In genomic region chr3:36904641-36905040, GRCh38 we compare ENCODE assay signal across 8 cellular contexts. TPM values are rescaled to one million over a fixed set of nuclear protein-coding genes. Genes with fewer than 3 reads are reported as not detected.
DNase-seq lines count a peak whose midpoint lies in the region; ATAC-seq, FAIRE-seq and TF ChIP-seq lines count a peak whose summit lies in the region.

No MANE protein-coding gene starts in this region.

- H3K36me3 Mint-ChIP-seq in IgD-negative memory B cell, result peaks cover 17% of the 10 kb centered on the region
- H3K36me3 Mint-ChIP-seq in activated CD4-positive, alpha-beta T cell treated with anti-CD3 and anti-CD28 coated beads, Interleukin-2, amount 10 ng/mL, durations not matched to agents 24 days and 14 days (ENCODE audit: low read depth), result peaks cover 29% of the 10 kb centered on the region

- no peaks in the 10 kb centered on the region for H3K27me3 Mint-ChIP-seq in IgD-negative memory B cell
- H3K27me3 Mint-ChIP-seq in activated CD4-positive, alpha-beta T cell treated with anti-CD3 and anti-CD28 coated beads, Interleukin-2, amount 10 ng/mL, durations not matched to agents 24 days and 14 days, result no peaks in the 10 kb centered on the region

- TF ChIP-seq POLR2A in K562 (conservative IDR thresholded peaks at IDR 0.05), result no peak
- TF ChIP-seq POLR2A in suprapubic skin (IDR thresholded peaks at IDR 0.05), result no peak

- ATAC-seq in K562 (peak; percentile 80), lower lobe of right lung (peak; percentile 65 to 70), HG02610 (IDR thresholded peaks at IDR 0.05; ENCODE audit: unreplicated experiment) (no peak)

- no peaks in the 10 kb centered on the region for H3K79me2 ChIP-seq in K562 (ENCODE audit: control insufficient read depth, insufficient read depth, low read length)

- no peak overlapping the region for H3K9ac ChIP-seq in K562 (ENCODE audit: insufficient read depth in 1 of 2, low read depth in 2 of 2, low read length in 2 of 2)

- H3K27ac ChIP-seq in C4-2B (no peak overlapping the region), K562 (ENCODE audit: extremely low read depth, low read depth, low read length) (no peak overlapping the region), lower lobe of right lung (no peak overlapping the region), suprapubic skin (no peak overlapping the region)

- BruUV-seq in K562 (replicated peaks; lab: Mats Ljungman, UMichigan), result no TSS peak

- POLR2A ChIA-PET in K562 (lab: Yijun Ruan, JAX), result interaction anchor here (0.6 to 3.2 kb wide), 3 partner anchors 11 to 129 kb away, joined by 3 to 14 read pairs (median 12); no protein-coding TSS in a partner anchor

- TF ChIP-seq RAD21 in K562 (CRISPR knock-in tag; conservative IDR thresholded peaks at IDR 0.05 in 1 of 2, IDR thresholded peaks at IDR 0.05 in 1 of 2), result peak; percentile 54 to 86

- H3K4me1 Mint-ChIP-seq in IgD-negative memory B cell, result peaks cover 60 to 67% (median 61%) of the 10 kb centered on the region in 3 donors
- H3K4me1 Mint-ChIP-seq in activated CD4-positive, alpha-beta T cell treated with anti-CD3 and anti-CD28 coated beads, Interleukin-2, amount 10 ng/mL, durations not matched to agents 24 days and 14 days, result peaks cover 47% of the 10 kb centered on the region

- H3K4me1 ChIP-seq in K562 (replicated peaks in 1 of 2; ENCODE audit: control insufficient read depth in 2 of 2, insufficient read depth in 2 of 2, low read length in 2 of 2) (peaks cover 25 to 34% of the 10 kb centered on the region in 2 experiments), lower lobe of right lung (peaks cover 35% of the 10 kb centered on the region), suprapubic skin (peaks cover 29% of the 10 kb centered on the region)

- no peaks in the 10 kb centered on the region for H4K20me1 ChIP-seq in K562 (replicated peaks; ENCODE audit: control insufficient read depth, insufficient read depth, low read length)

- peak overlapping the region; percentile 48 to 88 (median 81) for H3K4me3 Mint-ChIP-seq in IgD-negative memory B cell
- no peak overlapping the region for H3K4me3 Mint-ChIP-seq in activated CD4-positive, alpha-beta T cell treated with anti-CD3 and anti-CD28 coated beads, Interleukin-2, amount 10 ng/mL, durations not matched to agents 24 days and 14 days

- peak overlapping the region in 2 of 3 donors; percentile 65 to 89 for H3K27ac Mint-ChIP-seq in IgD-negative memory B cell
- H3K27ac Mint-ChIP-seq in activated CD4-positive, alpha-beta T cell treated with anti-CD3 and anti-CD28 coated beads, Interleukin-2, amount 10 ng/mL, durations not matched to agents 24 days and 14 days, result no peak overlapping the region

- peak; percentile 14; the same call in 1 of the 2 replicates for TF ChIP-seq CTCF in C4-2B (conservative IDR thresholded peaks at IDR 0.05)
- TF ChIP-seq CTCF in K562 (IDR thresholded peaks at IDR 0.05 in 2 of 3, conservative IDR thresholded peaks at IDR 0.05 in 1 of 3; ENCODE audit: insufficient read depth in 2 of 3, low read depth in 1 of 3, low read length in 3 of 3), result peak; percentile 69 to 77 (median 69)
- TF ChIP-seq CTCF in lower lobe of right lung (IDR thresholded peaks at IDR 0.05), result peak; percentile 48
- TF ChIP-seq CTCF in suprapubic skin (IDR thresholded peaks at IDR 0.05), result peak in 1 of 2 donors; percentile 13

- H3K9me3 Mint-ChIP-seq in IgD-negative memory B cell, result no peaks in the 10 kb centered on the region
- H3K9me3 Mint-ChIP-seq in activated CD4-positive, alpha-beta T cell treated with anti-CD3 and anti-CD28 coated beads, Interleukin-2, amount 10 ng/mL, durations not matched to agents 24 days and 14 days, result no peaks in the 10 kb centered on the region

- H3K9me1 ChIP-seq in K562 (ENCODE audit: control insufficient read depth, insufficient read depth, low read length), result no peaks in the 10 kb centered on the region

- H3K9me3 ChIP-seq in K562 (replicated peaks; ENCODE audit: control insufficient read depth, insufficient read depth, low read depth, low read length) (no peaks in the 10 kb centered on the region), lower lobe of right lung (no peaks in the 10 kb centered on the region), suprapubic skin (no peaks in the 10 kb centered on the region)

- 63% methylated on average over 3 of the region's 3 CpGs for WGBS in K562 (ENCODE audit: insufficient coverage, low coverage, missing lambda C conversion rate)
- 97% methylated on average over 3 of the region's 3 CpGs for WGBS in suprapubic skin

- H3K36me3 ChIP-seq in K562 (ENCODE audit: control insufficient read depth, insufficient read depth, low read length) (no peaks in the 10 kb centered on the region), lower lobe of right lung (peaks cover 28% of the 10 kb centered on the region), suprapubic skin (peaks cover 5% of the 10 kb centered on the region)

- no peak overlapping the region for H3K4me2 ChIP-seq in K562 (ENCODE audit: insufficient read depth, low read length)

- in situ Hi-C loops in K562 (cut with MboI), result no loop called here

- DNase-seq in K562 (ENCODE audit: extremely low read depth in 1 of 4, low spot score in 3 of 4), result peak in 2 of 4 experiments; percentile 58 to 68
- DNase-seq in lower lobe of right lung, result no peak
- DNase-seq in cerebellar nuclear complex (lab: John Stamatoyannopoulos, UW), result no peak
- no peak for DNase-seq in suprapubic skin (ENCODE audit: low spot score in 2 of 2)
- no peak for DNase-seq in activated CD4-positive, alpha-beta T cell treated with anti-CD3 and anti-CD28 coated beads, Interleukin-2, amount 10 ng/mL, durations not matched to agents 24 days and 14 days

- H2AFZ ChIP-seq in K562 (ENCODE audit: low read depth, low read length), result no peak overlapping the region; the same call in 1 of the 2 replicates

- H3K27me3 ChIP-seq in K562 (ENCODE audit: control insufficient read depth in 2 of 2, insufficient read depth in 2 of 2, low read length in 2 of 2) (no peaks in the 10 kb centered on the region), lower lobe of right lung (ENCODE audit: low read depth) (no peaks in the 10 kb centered on the region), suprapubic skin (no peaks in the 10 kb centered on the region)

- CTCF ChIA-PET in K562 (lab: Yijun Ruan, JAX; ENCODE audit: low intra/inter-chr PET ratio), result no interaction called here

- peak; percentile 35 for FAIRE-seq in K562 (lab: Jason Lieb, UNC)

- intact Hi-C loops in K562 (cut with micrococcal nuclease) (loop anchor here (1.0 kb wide), 1 partner anchor 54 kb away; no protein-coding TSS in a partner anchor), lower lobe of right lung (cut with DNase I) (no loop called here)
- intact Hi-C loops in activated CD4-positive, alpha-beta T cell treated with anti-CD3 and anti-CD28 coated beads, Interleukin-2, amount 10 ng/mL, durations not matched to agents 24 days and 14 days (cut with micrococcal nuclease), result no loop called here

- TF ChIP-seq EP300 in K562 (IDR thresholded peaks at IDR 0.05; ENCODE audit: low read length) (no peak), suprapubic skin (IDR thresholded peaks at IDR 0.05) (no peak)

- H3K4me3 ChIP-seq in K562 (no peak overlapping the region), lower lobe of right lung (no peak overlapping the region), suprapubic skin (no peak overlapping the region)

TF ChIP-seq in K562, 482 proteins besides CTCF, POLR2A, EP300 and RAD21 (continues in another document):
- TF ChIP-seq YY1 (IDR thresholded peaks at IDR 0.05; ENCODE audit: borderline replicate concordance in 1 of 3, control insufficient read depth in 1 of 3, extremely low read depth in 1 of 3, insufficient read depth in 3 of 3, insufficient read length in 1 of 3, insufficient replicate concordance in 2 of 3, low read depth in 1 of 3, low read length in 2 of 3) (peak in 2 of 3 experiments; percentile 50 to 63), RCOR1 (IDR thresholded peaks at IDR 0.05; ENCODE audit: borderline replicate concordance in 1 of 2, low read depth in 2 of 2, low read length in 2 of 2) (peak in 1 of 2 experiments; percentile 52; a peak in 1 of 4 replicates), ARID2 (IDR thresholded peaks at IDR 0.05) (peak; percentile 23; the same call in 1 of the 2 replicates), PPARD (CRISPR knock-in tag; IDR thresholded peaks at IDR 0.05) (no peak), SRF (CRISPR knock-in tag; IDR thresholded peaks at IDR 0.05) (peak in 1 of 2 experiments; percentile 96; a peak in 2 of 4 replicates), JUND (IDR thresholded peaks at IDR 0.05; ENCODE audit: borderline replicate concordance, low read depth, low read length) (0 out of 2 replicates have a peak, but pooled peaks have one; percentile 22), JUND (tag; IDR thresholded peaks at IDR 0.05; ENCODE audit: borderline replicate concordance, low read depth, low read length) (no peak; the same call in 2 of the 3 replicates), CC2D1A (IDR thresholded peaks at IDR 0.05) (peak; percentile 56; the same call in 1 of the 2 replicates), ZNF384 (IDR thresholded peaks at IDR 0.05; ENCODE audit: low read depth, low read length) (peak; percentile 69)

RNA-seq across cellular contexts. Expression of gene TRANK1, which starts 40.2 kb away (rescaled TPM):
- polyA plus RNA-seq in IgD-negative memory B cell, result 27.7 TPM
- 7.4 and 9.9 TPM in 2 replicates for total RNA-seq in K562 (2011; cell fraction: chromatin; rRNA removed; ENCODE audit: low replicate concordance)
- total RNA-seq in K562 (2011; cell fraction: nucleolus; rRNA removed), result 3.3 and 10.8 TPM in 2 replicates
- 2.7 and 3.0 TPM in 2 replicates for total RNA-seq in K562 (2011; cell fraction: nucleoplasm; rRNA removed)
- total RNA-seq in K562 (2014; rRNA removed), result 2.0 and 2.5 TPM in 2 replicates
- 2.6 and 2.7 TPM in 2 replicates for total RNA-seq in K562 (2014; rRNA removed; fragmentation: Illumina TruSeq; extraction: Trizol)
- 3.8 and 4.8 TPM in 2 replicates for total RNA-seq in K562 (2015; rRNA removed; fragmentation: Illumina TruSeq; extraction: Trizol)
- 3.9 and 5.3 TPM in 2 replicates for total RNA-seq in K562 (2021)
- 4.1 and 10.6 TPM in 2 replicates for polyA plus RNA-seq in K562 (2011; rRNA removed)
- polyA plus RNA-seq in K562 (2011; cell fraction: cytosol; rRNA removed), result 2.8 and 8.1 TPM in 2 replicates
- 8.2 and 15.6 TPM in 2 replicates for polyA plus RNA-seq in K562 (2011; cell fraction: nucleus; rRNA removed)
- 6.2 and 9.6 TPM in 2 replicates for polyA plus RNA-seq in K562 (2012)
- polyA plus RNA-seq in K562 (2014; fragmentation: Illumina TruSeq; extraction: Trizol), result 2.1 TPM in 2 replicates
- polyA plus RNA-seq in K562 (2014; fragmentation: Nextera tagmentation; extraction: Ambion mirVana), result under 1 TPM; 0.41 to 0.49 TPM
- 1.3 and 1.8 TPM in 2 replicates for polyA plus RNA-seq in K562 (2014; rRNA removed)
- 11.5 and 31.8 TPM in 2 replicates for polyA minus RNA-seq in K562 (2011; rRNA and poly(A)+ RNA removed)
- 6.2 and 17.5 TPM in 2 replicates for polyA minus RNA-seq in K562 (2011; cell fraction: cytosol; rRNA and poly(A)+ RNA removed)
- 7.0 and 17.7 TPM in 2 replicates for polyA minus RNA-seq in K562 (2011; cell fraction: nucleus; rRNA and poly(A)+ RNA removed)
- total RNA-seq in lower lobe of right lung, result 36.9 TPM
- 1 to 10 TPM; 2.5 to 4.8 (median 3.7) TPM for total RNA-seq in suprapubic skin
- 2.1 and 2.3 TPM in 2 replicates for total RNA-seq in activated CD4-positive, alpha-beta T cell treated with anti-CD3 and anti-CD28 coated beads, Interleukin-2, amount 10 ng/mL, durations not matched to agents 24 days and 14 days
